Comparison of ENCODE assay signal across 23 cellular contexts in genomic region chr2:120979921-120980320, GRCh38.
"Had no signal": no experiment of that assay in that cellular context is flagged by ENCODE, and none has a peak within 500 bp of the region (broad histone marks: within the 10 kb centered on the region; RNA-seq: fewer than 3 reads in every experiment).

No MANE protein-coding gene starts in this region.

- FAIRE-seq: K562, RCC 7860 had no signal

- H3K27me3 Mint-ChIP-seq: IgD-negative memory B cell had no signal

- H3K4me3 ChIP-seq: K562, SJSA1, SK-N-MC had no signal

- H3K4me2 ChIP-seq: KMS-11 had no signal

- H3K27ac Mint-ChIP-seq: IgD-negative memory B cell had no signal

- H3K4me1 Mint-ChIP-seq: IgD-negative memory B cell had no signal

- H3K4me3 Mint-ChIP-seq: IgD-negative memory B cell had no signal

- H3K36me3 Mint-ChIP-seq: IgD-negative memory B cell had no signal

- H3K9ac ChIP-seq: KMS-11 had no signal

- H3K9me3 ChIP-seq: SJSA1 had no signal

- H3K27ac ChIP-seq: KMS-11, SJSA1, SK-N-MC had no signal

- H3K27me3 ChIP-seq: SJSA1 had no signal

- H3K4me1 ChIP-seq: SJSA1 had no signal

- ATAC-seq: K562 had no signal

- DNase-seq: Kasumi-1, MM.1S, NCI-H1092 treated with DMSO at 0.1 percent for 48 hours, NCI-H1436, NCI-H187, NCI-H2029, NCI-H2081 treated with DMSO at 0.1 percent for 48 hours, NCI-H2171, NCI-H226, NCI-H446, NCI-H510A, NCI-H524 treated with DMSO at 0.1 percent for 48 hours, NCI-H69, NCI-H774, Right ventricle myocardium superior, RPMI8226, SIG-M5 had no signal
